Comparison of ENCODE assay signal across 1 cellular context in genomic region chr11:79242616-79243015, GRCh38.
TF ChIP-seq lines count a peak whose summit lies in the region.

No MANE protein-coding gene starts in this region.

TF ChIP-seq in A549, 52 proteins besides CTCF, POLR2A, EP300 and RAD21 (continued from another document):
- TF ChIP-seq, protein P1, sequence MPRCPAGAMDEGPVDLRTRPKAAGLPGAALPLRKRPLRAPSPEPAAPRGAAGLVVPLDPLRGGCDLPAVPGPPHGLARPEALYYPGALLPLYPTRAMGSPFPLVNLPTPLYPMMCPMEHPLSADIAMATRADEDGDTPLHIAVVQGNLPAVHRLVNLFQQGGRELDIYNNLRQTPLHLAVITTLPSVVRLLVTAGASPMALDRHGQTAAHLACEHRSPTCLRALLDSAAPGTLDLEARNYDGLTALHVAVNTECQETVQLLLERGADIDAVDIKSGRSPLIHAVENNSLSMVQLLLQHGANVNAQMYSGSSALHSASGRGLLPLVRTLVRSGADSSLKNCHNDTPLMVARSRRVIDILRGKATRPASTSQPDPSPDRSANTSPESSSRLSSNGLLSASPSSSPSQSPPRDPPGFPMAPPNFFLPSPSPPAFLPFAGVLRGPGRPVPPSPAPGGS (IDR thresholded peaks at IDR 0.05): no peak
- no peak for TF ChIP-seq HOXB5 (CRISPR knock-in tag; IDR thresholded peaks at IDR 0.05)
